16 cellular contexts compared by ENCODE assay signal in genomic region chr1:38431669-38432376, GRCh38.
A peak's percentile ranks its signal among the peaks of the same experiment; 100 is the strongest.
DNase-seq lines count a peak whose midpoint lies in the region; ATAC-seq lines count a peak whose summit lies in the region.
"Had no signal": no experiment of that assay in that cellular context is flagged by ENCODE, and none has a peak within 500 bp of the region (broad histone marks: within the 10 kb centered on the region; RNA-seq: fewer than 3 reads in every experiment).

No MANE protein-coding gene starts in this region.

- H3K9me2 ChIP-seq in Karpas-422 (replicated peaks; ENCODE audit: insufficient read depth, low read length) = no peaks in the 10 kb centered on the region

- no peaks in the 10 kb centered on the region for H4K20me1 ChIP-seq in Karpas-422 (ENCODE audit: insufficient read depth, low read depth, low read length)

- H3K4me3 ChIP-seq in HUES6 (ENCODE audit: low read depth, low read length) (0 out of 2 replicates have a peak overlapping the region, but pooled peaks have one; percentile 4), iPS-18a (ENCODE audit: low read length) (peak overlapping the region; percentile 15), Karpas-422 (ENCODE audit: low read length) (no peak overlapping the region)
- H3K4me3 ChIP-seq: A549, GM12878 had no signal

- H3K9me3 ChIP-seq in HUES6 (ENCODE audit: control insufficient read depth, insufficient read depth, low read depth, low read length) (no peaks in the 10 kb centered on the region), iPS-18a (ENCODE audit: control insufficient read depth, low read depth, low read length) (no peaks in the 10 kb centered on the region), Karpas-422 (ENCODE audit: low read length) (no peaks in the 10 kb centered on the region)
- H3K9me3 ChIP-seq: A549, BE2C had no signal

- peaks cover 30% of the 10 kb centered on the region for H3K4me1 ChIP-seq in HUES6 (ENCODE audit: control insufficient read depth, insufficient read depth, low read length)
- peaks cover 27% of the 10 kb centered on the region for H3K4me1 ChIP-seq in iPS-18a (ENCODE audit: control insufficient read depth, low read depth, low read length)
- peaks cover 3% of the 10 kb centered on the region for H3K4me1 ChIP-seq in Karpas-422 (ENCODE audit: low read length)
- H3K4me1 ChIP-seq: A549, BE2C had no signal

- H3K36me3 ChIP-seq in HUES6 (ENCODE audit: control insufficient read depth, insufficient read depth, low read length) (peaks cover 36% of the 10 kb centered on the region), iPS-18a (ENCODE audit: control insufficient read depth, low read depth, low read length) (peaks cover 26% of the 10 kb centered on the region), Karpas-422 (ENCODE audit: insufficient read depth, low read length) (no peaks in the 10 kb centered on the region)
- H3K36me3 ChIP-seq: BE2C had no signal

- no peak for DNase-seq in caudate nucleus (lab: John Stamatoyannopoulos, UW)
- peak; percentile 10 for DNase-seq in retina
- DNase-seq in medulla oblongata (ENCODE audit: extremely low spot score) = no peak
- no peak for DNase-seq in stimulated activated CD4-positive, alpha-beta T cell treated with anti-CD3 and anti-CD28 coated beads, Interleukin-2, amount 100 ng/mL, for 48 hours
- DNase-seq in Karpas-422 = no peak
- DNase-seq: BE2C; CD4-positive, alpha-beta memory T cell; DMS79; KG1 had no signal

- no peak overlapping the region for H3K4me2 ChIP-seq in Karpas-422 (ENCODE audit: low read depth, low read length, poor library complexity, severe bottlenecking)
- H3K4me2 ChIP-seq: A549 had no signal

- no peaks in the 10 kb centered on the region for H3K79me2 ChIP-seq in Karpas-422 (ENCODE audit: low read length)

- H3K27me3 ChIP-seq in HUES6 (ENCODE audit: control insufficient read depth, insufficient read depth, low read length) (no peaks in the 10 kb centered on the region; the same call in 1 of the 2 replicates), iPS-18a (ENCODE audit: control insufficient read depth, insufficient read depth, low read length) (no peaks in the 10 kb centered on the region), Karpas-422 (ENCODE audit: low read length) (no peaks in the 10 kb centered on the region)

- ATAC-seq in HG02763 (IDR thresholded peaks at IDR 0.05; ENCODE audit: unreplicated experiment) = no peak
- ATAC-seq: A549, GM12878 had no signal

- no peak overlapping the region for H3K27ac ChIP-seq in HUES6 (ENCODE audit: low read depth, low read length)
- peak overlapping the region; percentile 7 for H3K27ac ChIP-seq in caudate nucleus (ENCODE audit: low read depth, low read length)
- no peak overlapping the region for H3K27ac ChIP-seq in iPS-18a (ENCODE audit: low read length)
- H3K27ac ChIP-seq in Karpas-422 (ENCODE audit: low read length) = no peak overlapping the region
- H3K27ac ChIP-seq: A549, C4-2B, HL-60 had no signal

- no peak overlapping the region for H2AFZ ChIP-seq in Karpas-422 (ENCODE audit: low read length)

- H3K9ac ChIP-seq in HUES6 (ENCODE audit: low read length) (peak overlapping the region; percentile 15), iPS-18a (ENCODE audit: low read length) (no peak overlapping the region), Karpas-422 (ENCODE audit: low read length) (no peak overlapping the region)
